ENCODE assay signal across 18 cellular contexts in genomic region chr5:102622244-102622643, GRCh38.
DNase-seq lines count a peak whose midpoint lies in the region; ATAC-seq and TF ChIP-seq lines count a peak whose summit lies in the region.
"Had no signal": no experiment of that assay in that cellular context is flagged by ENCODE, and none has a peak within 500 bp of the region (broad histone marks: within the 10 kb centered on the region; RNA-seq: fewer than 3 reads in every experiment).

No MANE protein-coding gene starts in this region.

- no peaks in the 10 kb centered on the region for H3K36me3 Mint-ChIP-seq in activated naive CD4-positive, alpha-beta T cell treated with anti-CD3 and anti-CD28 coated beads, Interleukin-2, amount 10 ng/mL, durations not matched to agents 7 days and 5 days
- H3K36me3 Mint-ChIP-seq: CD8-positive, alpha-beta T cell had no signal

- no peaks in the 10 kb centered on the region for H3K36me3 ChIP-seq in mesenchymal stem cell (ENCODE audit: control insufficient read depth in 1 of 2, insufficient read depth in 2 of 2, low read depth in 1 of 2, low read length in 2 of 2)

- WGBS in mesenchymal stem cell, result no CpG with 5 or more reads among the region's 3 CpGs

- H3K9ac ChIP-seq in mesenchymal stem cell (ENCODE audit: low read length), result no peak overlapping the region
- H3K9ac ChIP-seq: GM23248 had no signal

- no peak overlapping the region for H3K4ac ChIP-seq in mesenchymal stem cell (ENCODE audit: low read depth in 1 of 2, low read length in 2 of 2)

- DNase-seq in SIG-M5 treated with dmso at 0.1 percent for 504 hours (lab: John Stamatoyannopoulos, UW; ENCODE audit: unreplicated experiment) (peak; percentile 49), SIG-M5 (lab: John Stamatoyannopoulos, UW) (no peak), mesenchymal stem cell (peak; percentile 68), HT-29 (ENCODE audit: low spot score) (no peak), NCI-H146 (lab: John Stamatoyannopoulos, UW) (no peak)
- no peak for DNase-seq in activated naive CD4-positive, alpha-beta T cell treated with anti-CD3 and anti-CD28 coated beads, Interleukin-2, amount 10 ng/mL, durations not matched to agents 7 days and 5 days
- DNase-seq: 8988T; CD8-positive, alpha-beta T cell; GM23248; HCEC 1CT; NCI-H1417 treated with DMSO at 0.1 percent for 48 hours; NCI-H1930; NCI-H345; NCI-H524 treated with DMSO at 0.1 percent for 48 hours had no signal

- no peak overlapping the region for H3K18ac ChIP-seq in mesenchymal stem cell (ENCODE audit: low read depth in 1 of 2, low read length in 2 of 2)

- H3K9me3 ChIP-seq in mesenchymal stem cell (ENCODE audit: control insufficient read depth, low read length), result peaks cover 6% of the 10 kb centered on the region

- H2BK12ac ChIP-seq in mesenchymal stem cell (ENCODE audit: low read length in 2 of 2), result no peak overlapping the region

- no peak overlapping the region for H4K8ac ChIP-seq in mesenchymal stem cell (ENCODE audit: low read length)

- no peak overlapping the region for H3K27ac ChIP-seq in mesenchymal stem cell (ENCODE audit: low read length, poor library complexity, severe bottlenecking)
- H3K27ac ChIP-seq: GM23248 had no signal

- no peak overlapping the region for H3K23ac ChIP-seq in mesenchymal stem cell (ENCODE audit: low read length in 2 of 2)

- H2AK5ac ChIP-seq in mesenchymal stem cell (ENCODE audit: low read length, severe bottlenecking), result no peak overlapping the region

- no peak overlapping the region for H2AFZ ChIP-seq in mesenchymal stem cell (ENCODE audit: low read depth, low read length)
- H2AFZ ChIP-seq: GM23248 had no signal

- no peaks in the 10 kb centered on the region for H3K9me3 Mint-ChIP-seq in activated naive CD4-positive, alpha-beta T cell treated with anti-CD3 and anti-CD28 coated beads, Interleukin-2, amount 10 ng/mL, durations not matched to agents 7 days and 5 days
- H3K9me3 Mint-ChIP-seq: CD8-positive, alpha-beta T cell had no signal

- no peak overlapping the region for H3K4me3 ChIP-seq in mesenchymal stem cell (ENCODE audit: insufficient read depth in 1 of 2, low read depth in 1 of 2, low read length in 2 of 2)
- H3K4me3 ChIP-seq: GM23248 had no signal

- no peak overlapping the region for H2BK15ac ChIP-seq in mesenchymal stem cell (ENCODE audit: low read depth, poor library complexity, severe bottlenecking)

- H3K4me1 Mint-ChIP-seq in activated naive CD4-positive, alpha-beta T cell treated with anti-CD3 and anti-CD28 coated beads, Interleukin-2, amount 10 ng/mL, durations not matched to agents 7 days and 5 days, result no peaks in the 10 kb centered on the region
- H3K4me1 Mint-ChIP-seq: B cell had no signal

- CTCF ChIA-PET in activated naive CD4-positive, alpha-beta T cell treated with anti-CD3 and anti-CD28 coated beads, Interleukin-2, amount 10 ng/mL, durations not matched to agents 7 days and 5 days (lab: Charles Lee), result no interaction called here

- no peaks in the 10 kb centered on the region for H3K27me3 ChIP-seq in mesenchymal stem cell (ENCODE audit: control insufficient read depth in 1 of 2, insufficient read depth in 1 of 2, low read length in 2 of 2)

- no peak overlapping the region for H2BK5ac ChIP-seq in mesenchymal stem cell (ENCODE audit: low read depth, low read length, poor library complexity, severe bottlenecking)

- no peak overlapping the region for H3K27ac Mint-ChIP-seq in activated naive CD4-positive, alpha-beta T cell treated with anti-CD3 and anti-CD28 coated beads, Interleukin-2, amount 10 ng/mL, durations not matched to agents 7 days and 5 days
- H3K27ac Mint-ChIP-seq: B cell; CD8-positive, alpha-beta T cell had no signal

- peak; percentile 79 for ATAC-seq in SK-N-SH treated with all-trans-retinoic acid at 6 μM for 48 hours
- ATAC-seq in HG02798 (IDR thresholded peaks at IDR 0.05; ENCODE audit: poor library complexity, unreplicated experiment), result no peak
- ATAC-seq: CD8-positive, alpha-beta T cell; Panc1 had no signal

- no peak overlapping the region for H4K91ac ChIP-seq in mesenchymal stem cell (ENCODE audit: low read length)

- no peak overlapping the region for H3K4me3 Mint-ChIP-seq in activated naive CD4-positive, alpha-beta T cell treated with anti-CD3 and anti-CD28 coated beads, Interleukin-2, amount 10 ng/mL, durations not matched to agents 7 days and 5 days
- H3K4me3 Mint-ChIP-seq: B cell; CD8-positive, alpha-beta T cell had no signal

- no peak overlapping the region for H3K4me2 ChIP-seq in mesenchymal stem cell (ENCODE audit: low read length, poor library complexity, severe bottlenecking)

- H3K4me1 ChIP-seq in mesenchymal stem cell (ENCODE audit: control insufficient read depth, insufficient read depth, low read depth, low read length), result no peaks in the 10 kb centered on the region

- no peaks in the 10 kb centered on the region for H3K79me1 ChIP-seq in mesenchymal stem cell (replicated peaks; ENCODE audit: low read length, poor library complexity, severe bottlenecking)

- no peak overlapping the region for H3K14ac ChIP-seq in mesenchymal stem cell (ENCODE audit: low read length in 2 of 2)

- H2BK120ac ChIP-seq in mesenchymal stem cell (ENCODE audit: low read depth, low read length), result no peak overlapping the region

- H3K27me3 Mint-ChIP-seq in activated naive CD4-positive, alpha-beta T cell treated with anti-CD3 and anti-CD28 coated beads, Interleukin-2, amount 10 ng/mL, durations not matched to agents 7 days and 5 days, result peaks cover 2% of the 10 kb centered on the region
- H3K27me3 Mint-ChIP-seq: B cell had no signal

TF ChIP-seq in SK-N-SH treated with all-trans-retinoic acid at 6 μM for 48 hours, 23 proteins besides CTCF, POLR2A, EP300 and RAD21 (continues in another document):
- TF ChIP-seq POU6F1 (CRISPR knock-in tag; IDR thresholded peaks at IDR 0.05; ENCODE audit: borderline replicate concordance, low read depth) (no peak), ARNTL (CRISPR knock-in tag; IDR thresholded peaks at IDR 0.05; ENCODE audit: borderline replicate concordance, low read depth) (0 out of 2 replicates have a peak, but pooled peaks have one; percentile 37), ZNF565 (CRISPR knock-in tag; conservative IDR thresholded peaks at IDR 0.05; ENCODE audit: low read depth) (no peak), RARB (CRISPR knock-in tag; IDR thresholded peaks at IDR 0.05) (0 out of 2 replicates have a peak, but pooled peaks have one; percentile 26), ISL1 (CRISPR knock-in tag; IDR thresholded peaks at IDR 0.05) (peak; percentile 91), CSRNP3 (CRISPR knock-in tag; IDR thresholded peaks at IDR 0.05) (peak; percentile 86; the same call in 1 of the 2 replicates), ZC3H10 (CRISPR knock-in tag; IDR thresholded peaks at IDR 0.05) (no peak), CREB5 (CRISPR knock-in tag; IDR thresholded peaks at IDR 0.05; ENCODE audit: low read depth) (peak; percentile 73; the same call in 1 of the 2 replicates), ZFP3 (CRISPR knock-in tag; IDR thresholded peaks at IDR 0.05) (no peak), CSDC2 (CRISPR knock-in tag; IDR thresholded peaks at IDR 0.05) (no peak), SNAI2 (CRISPR knock-in tag; IDR thresholded peaks at IDR 0.05) (0 out of 2 replicates have a peak, but pooled peaks have one; percentile 51), ZFP30 (CRISPR knock-in tag; IDR thresholded peaks at IDR 0.05) (no peak)

Comparison
In these comparisons a context has a peak if more than half of its experiments do, and no peak if none do; other contexts are left out.
1. DNase-seq: peak in SIG-M5 treated with dmso at 0.1 percent for 504 hours (single experiment) and mesenchymal stem cell (single experiment); none in SIG-M5 (single experiment), HT-29 (single experiment), NCI-H146 (single experiment) and activated naive CD4-positive, alpha-beta T cell treated with anti-CD3 and anti-CD28 coated beads, Interleukin-2, amount 10 ng/mL, durations not matched to agents 7 days and 5 days (single experiment).